ENCODE assay signal across 23 cellular contexts in the genomic region with DNA sequence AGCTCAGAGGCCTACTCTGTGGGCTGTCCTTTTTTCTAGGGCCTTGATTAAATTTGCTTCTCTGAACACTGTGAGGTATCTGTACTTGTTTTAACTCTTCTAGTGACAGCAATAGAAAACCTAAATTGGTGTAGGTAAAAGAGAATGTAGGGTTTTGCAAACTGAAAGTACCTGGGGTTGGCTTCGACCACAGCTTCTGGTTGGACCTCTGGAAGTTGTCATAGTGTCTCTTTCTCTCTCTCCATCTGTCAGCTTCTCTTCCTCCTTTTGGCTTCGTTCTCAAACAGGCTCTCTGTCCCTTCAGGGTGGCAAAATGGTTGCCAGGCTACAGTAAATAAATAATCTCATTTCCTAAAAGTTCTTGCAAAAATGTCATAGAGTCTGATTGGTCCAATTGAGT.
DNase-seq lines count a peak whose midpoint lies in the region; ATAC-seq and TF ChIP-seq lines count a peak whose summit lies in the region.
"Had no signal": no experiment of that assay in that cellular context is flagged by ENCODE, and none has a peak within 500 bp of the region (broad histone marks: within the 10 kb centered on the region; RNA-seq: fewer than 3 reads in every experiment).

No MANE protein-coding gene starts in this region.

- H3K9me3 Mint-ChIP-seq in T-cell: peaks cover 0 to 4% (median 0%) of the 10 kb centered on the region in 3 donors
- H3K9me3 Mint-ChIP-seq in activated CD8-positive, alpha-beta T cell treated with anti-CD3 and anti-CD28 coated beads, Interleukin-2, amount 10 ng/mL, durations not matched to agents 7 days and 5 days (ENCODE audit: insufficient read depth): no peaks in the 10 kb centered on the region
- H3K9me3 Mint-ChIP-seq: activated naive CD4-positive, alpha-beta T cell treated with anti-CD3 and anti-CD28 coated beads, Interleukin-2, amount 10 ng/mL, durations not matched to agents 7 days and 5 days had no signal

- peaks cover 0 to 10% (median 0%) of the 10 kb centered on the region in 9 donors for H3K36me3 ChIP-seq in heart left ventricle
- H3K36me3 ChIP-seq in ascending aorta: no peaks in the 10 kb centered on the region
- no peaks in the 10 kb centered on the region for H3K36me3 ChIP-seq in upper lobe of right lung

- H3K9me3 ChIP-seq in heart left ventricle (no peaks in the 10 kb centered on the region), right cardiac atrium (ENCODE audit: control insufficient read depth, low read length) (no peaks in the 10 kb centered on the region), ascending aorta (no peaks in the 10 kb centered on the region), upper lobe of right lung (no peaks in the 10 kb centered on the region)
- H3K9me3 ChIP-seq: A549, body of pancreas, neutrophil had no signal

- H3K4me1 Mint-ChIP-seq in T-cell: peaks cover 0 to 9% (median 4%) of the 10 kb centered on the region in 3 donors
- peaks cover 9% of the 10 kb centered on the region for H3K4me1 Mint-ChIP-seq in activated CD8-positive, alpha-beta T cell treated with anti-CD3 and anti-CD28 coated beads, Interleukin-2, amount 10 ng/mL, durations not matched to agents 7 days and 5 days (ENCODE audit: low read depth)
- H3K4me1 Mint-ChIP-seq: activated naive CD4-positive, alpha-beta T cell treated with anti-CD3 and anti-CD28 coated beads, Interleukin-2, amount 10 ng/mL, durations not matched to agents 7 days and 5 days; CD4-positive, CD25-positive, alpha-beta regulatory T cell had no signal

- CTCF ChIA-PET in T-cell (lab: Charles Lee): interaction anchor here in 1 of 2 donors (0.6 kb wide), 1 partner anchor 59 kb away, joined by 3 read pairs; no protein-coding TSS in a partner anchor
- CTCF ChIA-PET in activated CD8-positive, alpha-beta T cell treated with anti-CD3 and anti-CD28 coated beads, Interleukin-2, amount 10 ng/mL, durations not matched to agents 7 days and 5 days (lab: Charles Lee): no interaction called here

- no peak for DNase-seq in heart left ventricle
- no peak for DNase-seq in right cardiac atrium
- DNase-seq in ascending aorta (ENCODE audit: low spot score in 2 of 2): no peak
- DNase-seq in upper lobe of right lung: no peak
- DNase-seq in T-cell: no peak
- DNase-seq in NCI-H128 (lab: John Stamatoyannopoulos, UW; ENCODE audit: unreplicated experiment): no peak
- DNase-seq in activated CD8-positive, alpha-beta T cell treated with anti-CD3 and anti-CD28 coated beads, Interleukin-2, amount 10 ng/mL, durations not matched to agents 7 days and 5 days: no peak
- DNase-seq: activated CD8-positive, alpha-beta memory T cell treated with anti-CD3 and anti-CD28 coated beads, Interleukin-2, amount 50 U/mL, for 4 hours; activated naive CD4-positive, alpha-beta T cell treated with anti-CD3 and anti-CD28 coated beads, Interleukin-2, amount 10 ng/mL, durations not matched to agents 7 days and 5 days; body of pancreas; CD4-positive, CD25-positive, alpha-beta regulatory T cell; head of caudate nucleus; IMR-90; kidney; midbrain; NCI-H1092; stimulated activated CD4-positive, alpha-beta T cell treated with anti-CD3 and anti-CD28 coated beads, Interleukin-4, amount 100 ng/mL, for 24 hours had no signal

- ATAC-seq in heart left ventricle: peak in 1 of 4 donors; percentile 41
- no peak for ATAC-seq in right cardiac atrium
- peak; percentile 61 for ATAC-seq in HG02884 (IDR thresholded peaks at IDR 0.05; ENCODE audit: unreplicated experiment)
- no peak for ATAC-seq in upper lobe of right lung
- no peak for ATAC-seq in T-cell (replicated peaks in 1 of 4)
- ATAC-seq in activated CD8-positive, alpha-beta T cell treated with anti-CD3 and anti-CD28 coated beads, Interleukin-2, amount 10 ng/mL, durations not matched to agents 7 days and 5 days: no peak
- ATAC-seq: A549; activated CD4-positive, CD25-positive, alpha-beta regulatory T cell treated with anti-CD3 and anti-CD28 coated beads, Interleukin-2, amount 50 U/mL, for 24 hours; body of pancreas; esophagus mucosa had no signal

- H3K27ac ChIP-seq in heart left ventricle (peak overlapping the region in 9 of 12 donors; percentile 5 to 67 (median 64)), right cardiac atrium (ENCODE audit: low read length) (no peak overlapping the region), ascending aorta (peak overlapping the region; percentile 80 to 85), upper lobe of right lung (peak overlapping the region; percentile 12)
- H3K27ac ChIP-seq: A549, body of pancreas, neutrophil had no signal

- H3K36me3 Mint-ChIP-seq in T-cell: no peaks in the 10 kb centered on the region
- H3K36me3 Mint-ChIP-seq in activated CD8-positive, alpha-beta T cell treated with anti-CD3 and anti-CD28 coated beads, Interleukin-2, amount 10 ng/mL, durations not matched to agents 7 days and 5 days (ENCODE audit: low read depth): no peaks in the 10 kb centered on the region
- H3K36me3 Mint-ChIP-seq: activated naive CD4-positive, alpha-beta T cell treated with anti-CD3 and anti-CD28 coated beads, Interleukin-2, amount 10 ng/mL, durations not matched to agents 7 days and 5 days; CD4-positive, CD25-positive, alpha-beta regulatory T cell had no signal

- H3K4me3 Mint-ChIP-seq in T-cell: no peak overlapping the region
- H3K4me3 Mint-ChIP-seq in activated CD8-positive, alpha-beta T cell treated with anti-CD3 and anti-CD28 coated beads, Interleukin-2, amount 10 ng/mL, durations not matched to agents 7 days and 5 days: no peak overlapping the region
- H3K4me3 Mint-ChIP-seq: activated naive CD4-positive, alpha-beta T cell treated with anti-CD3 and anti-CD28 coated beads, Interleukin-2, amount 10 ng/mL, durations not matched to agents 7 days and 5 days; CD4-positive, CD25-positive, alpha-beta regulatory T cell; type B pancreatic cell had no signal

- TF ChIP-seq CTCF in heart left ventricle (IDR thresholded peaks at IDR 0.05) (no peak), ascending aorta (IDR thresholded peaks at IDR 0.05) (no peak), upper lobe of right lung (IDR thresholded peaks at IDR 0.05) (no peak)

- H3K27me3 ChIP-seq in heart left ventricle (no peaks in the 10 kb centered on the region), right cardiac atrium (ENCODE audit: control insufficient read depth, insufficient read depth) (no peaks in the 10 kb centered on the region), ascending aorta (no peaks in the 10 kb centered on the region), upper lobe of right lung (no peaks in the 10 kb centered on the region)
- H3K27me3 ChIP-seq: body of pancreas, neutrophil had no signal

- intact Hi-C loops in heart left ventricle (cut with DNase I): no loop called here
- intact Hi-C loops in right cardiac atrium (cut with DNase I): no loop called here
- intact Hi-C loops in ascending aorta (cut with DNase I): loop anchor here (5.0 kb wide), 1 partner anchor 100 kb away; no protein-coding TSS in a partner anchor
- intact Hi-C loops in upper lobe of right lung (cut with DNase I): no loop called here

- WGBS in heart left ventricle, 4 donors: 33 to 60% (median 48%) methylated on average over 2 of the region's 2 CpGs
- 57% methylated on average over 2 of the region's 2 CpGs for WGBS in right cardiac atrium

- TF ChIP-seq POLR2A in heart left ventricle (IDR thresholded peaks at IDR 0.05): no peak

- H3K4me1 ChIP-seq in heart left ventricle (peaks cover 0 to 56% (median 36%) of the 10 kb centered on the region in 12 donors), right cardiac atrium (ENCODE audit: control insufficient read depth, insufficient read depth, low read length) (peaks cover 8% of the 10 kb centered on the region), ascending aorta (peaks cover 12 to 58% of the 10 kb centered on the region in 2 donors), upper lobe of right lung (peaks cover 27% of the 10 kb centered on the region)
- H3K4me1 ChIP-seq: body of pancreas had no signal

- peaks cover 12 to 16% of the 10 kb centered on the region in 2 donors for H3K27me3 Mint-ChIP-seq in T-cell
- peaks cover 16% of the 10 kb centered on the region for H3K27me3 Mint-ChIP-seq in activated CD8-positive, alpha-beta T cell treated with anti-CD3 and anti-CD28 coated beads, Interleukin-2, amount 10 ng/mL, durations not matched to agents 7 days and 5 days (ENCODE audit: low read depth)

- POLR2A ChIA-PET in T-cell (lab: Charles Lee): no interaction called here
- POLR2A ChIA-PET in activated CD8-positive, alpha-beta T cell treated with anti-CD3 and anti-CD28 coated beads, Interleukin-2, amount 10 ng/mL, durations not matched to agents 7 days and 5 days (lab: Charles Lee): no interaction called here

- no peak overlapping the region for H3K27ac Mint-ChIP-seq in T-cell
- H3K27ac Mint-ChIP-seq in activated CD8-positive, alpha-beta T cell treated with anti-CD3 and anti-CD28 coated beads, Interleukin-2, amount 10 ng/mL, durations not matched to agents 7 days and 5 days: no peak overlapping the region
- H3K27ac Mint-ChIP-seq: activated naive CD4-positive, alpha-beta T cell treated with anti-CD3 and anti-CD28 coated beads, Interleukin-2, amount 10 ng/mL, durations not matched to agents 7 days and 5 days; CD4-positive, CD25-positive, alpha-beta regulatory T cell had no signal

- H3K4me3 ChIP-seq in heart left ventricle (no peak overlapping the region), right cardiac atrium (ENCODE audit: low read length) (no peak overlapping the region), ascending aorta (no peak overlapping the region), upper lobe of right lung (no peak overlapping the region)
- H3K4me3 ChIP-seq: A549, body of pancreas had no signal
